In genomic region chr6:28943557-28944411, GRCh38 we compare ENCODE assay signal across 8 cellular contexts. TPM values are rescaled to one million over a fixed set of nuclear protein-coding genes. Genes with fewer than 3 reads are reported as not detected.
DNase-seq lines count a peak whose midpoint lies in the region; ATAC-seq, FAIRE-seq and TF ChIP-seq lines count a peak whose summit lies in the region.

No MANE protein-coding gene starts in this region.

- H3K9me3 ChIP-seq in Loucy (ENCODE audit: insufficient read depth, low read depth, low read length) (no peaks in the 10 kb centered on the region), right cardiac atrium (ENCODE audit: control insufficient read depth, low read length) (no peaks in the 10 kb centered on the region), prostate gland (no peaks in the 10 kb centered on the region), aorta (ENCODE audit: control insufficient read depth, low read length) (no peaks in the 10 kb centered on the region)

- H3K27ac ChIP-seq in angular gyrus (ENCODE audit: low read depth, low read length) (peak overlapping the region; percentile 53), right cardiac atrium (ENCODE audit: low read length) (peak overlapping the region; percentile 49), prostate gland (peak overlapping the region; percentile 68 to 77), aorta (ENCODE audit: low read depth in 1 of 2, low read length in 2 of 2) (peak overlapping the region; percentile 8 to 84)

- no peaks in the 10 kb centered on the region for H3K79me2 ChIP-seq in Loucy (ENCODE audit: insufficient read depth, low read length)

- TF ChIP-seq POLR2A in prostate gland (IDR thresholded peaks at IDR 0.05) (no peak), H54 (IDR thresholded peaks at IDR 0.05; ENCODE audit: low read depth, low read length) (no peak)

- no peak for FAIRE-seq in H54 (lab: Jason Lieb, UNC)

- H3K4me3 ChIP-seq in Loucy (ENCODE audit: low read length, poor library complexity, severe bottlenecking) (peak overlapping the region; percentile 85), right cardiac atrium (ENCODE audit: low read length) (peak overlapping the region; percentile 96), prostate gland (peak overlapping the region; percentile 33 to 34), aorta (ENCODE audit: low read length in 2 of 2) (peak overlapping the region; percentile 61 to 96)

- H3K27me3 ChIP-seq in Loucy (ENCODE audit: insufficient read depth, low read length, poor library complexity, severe bottlenecking) = no peaks in the 10 kb centered on the region
- no peaks in the 10 kb centered on the region for H3K27me3 ChIP-seq in right cardiac atrium (ENCODE audit: control insufficient read depth, insufficient read depth)
- H3K27me3 ChIP-seq in prostate gland (replicated peaks; ENCODE audit: insufficient read depth) = no peaks in the 10 kb centered on the region
- H3K27me3 ChIP-seq in aorta (ENCODE audit: control insufficient read depth in 1 of 2, insufficient read depth in 2 of 2, low read length in 1 of 2) = no peaks in the 10 kb centered on the region

- H3K4me2 ChIP-seq in Loucy (ENCODE audit: low read depth, low read length, poor library complexity, severe bottlenecking) = peak overlapping the region; percentile 73

- H4K20me1 ChIP-seq in Loucy (ENCODE audit: insufficient read depth, low read length, poor library complexity, severe bottlenecking) = no peaks in the 10 kb centered on the region

- H3K36me3 ChIP-seq in Loucy (ENCODE audit: insufficient read depth, low read length) = no peaks in the 10 kb centered on the region
- H3K36me3 ChIP-seq in prostate gland = no peaks in the 10 kb centered on the region
- no peaks in the 10 kb centered on the region for H3K36me3 ChIP-seq in aorta (ENCODE audit: control insufficient read depth in 1 of 2, insufficient read depth in 2 of 2, low read length in 1 of 2)

- intact Hi-C loops in right cardiac atrium (cut with DNase I) (loop anchor here (2.0 to 10.0 kb wide), 4 partner anchors 37 to 106 kb away; no protein-coding TSS in a partner anchor), prostate gland (cut with DNase I) (loop anchor here (2.0 to 5.0 kb wide), 3 partner anchors 37 to 106 kb away; no protein-coding TSS in a partner anchor), aorta (cut with DNase I) (loop anchor here (2.0 to 5.0 kb wide), 3 partner anchors 61 to 81 kb away; no protein-coding TSS in a partner anchor)

- ATAC-seq in right cardiac atrium = peak; percentile 66 to 76
- ATAC-seq in aorta (ENCODE audit: low FRiP score) = peak; percentile 84

- DNase-seq in DMS53 (lab: John Stamatoyannopoulos, UW) (peak; percentile 91), SKM-1 treated with dmso at 0.1 percent for 144 hours (lab: John Stamatoyannopoulos, UW; ENCODE audit: unreplicated experiment) (peak; percentile 68), right cardiac atrium (peak; percentile 80 to 88 (median 87)), prostate gland (ENCODE audit: low spot score) (no peak), aorta (peak; percentile 85 to 91), H54 (ENCODE audit: insufficient read length, low spot score) (no peak)

- no peaks in the 10 kb centered on the region for H3K9me2 ChIP-seq in Loucy (replicated peaks; ENCODE audit: low read depth, low read length)

- TF ChIP-seq CTCF in Loucy (conservative IDR thresholded peaks at IDR 0.05; ENCODE audit: low read length) (no peak), prostate gland (IDR thresholded peaks at IDR 0.05) (no peak)

- WGBS in right cardiac atrium = 4% methylated on average over 33 of the region's 33 CpGs
- 8% methylated on average over 33 of the region's 33 CpGs for WGBS in prostate gland
- 2% methylated on average over 32 to 33 of the region's 33 CpGs for WGBS in aorta, 2 donors

- H2AFZ ChIP-seq in Loucy (ENCODE audit: low read length) = peak overlapping the region; percentile 94

- H3K4me1 ChIP-seq in Loucy (ENCODE audit: insufficient read depth, low read length, poor library complexity, severe bottlenecking) = peaks cover 5% of the 10 kb centered on the region
- H3K4me1 ChIP-seq in right cardiac atrium (ENCODE audit: control insufficient read depth, insufficient read depth, low read length) = no peaks in the 10 kb centered on the region
- H3K4me1 ChIP-seq in prostate gland (replicated peaks) = no peaks in the 10 kb centered on the region
- H3K4me1 ChIP-seq in aorta (ENCODE audit: control insufficient read depth in 1 of 2, insufficient read depth in 2 of 2, low read length in 2 of 2) = no peaks in the 10 kb centered on the region

- H3F3A ChIP-seq in Loucy (ENCODE audit: low read depth) = no peaks in the 10 kb centered on the region

- H3K9ac ChIP-seq in Loucy (ENCODE audit: low read depth, low read length, poor library complexity, severe bottlenecking) = peak overlapping the region; percentile 82

RNA-seq across cellular contexts. Expression of gene TRIM27, which starts 20.0 kb away (rescaled TPM):
- total RNA-seq in right cardiac atrium (10 to 100 TPM; 17.9 to 23.1 (median 22.0) TPM), prostate gland (10 to 100 TPM; 79.2 to 85.7 TPM), aorta (10 to 100 TPM; 42.0 to 56.0 TPM)
- polyA plus RNA-seq in right cardiac atrium (16.8 TPM), aorta (10 to 100 TPM; 19.3 to 38.8 TPM)

Comparison
In these comparisons a context has a peak if more than half of its experiments do, and no peak if none do; other contexts are left out.
1. DNase-seq: peak in DMS53 (single experiment), SKM-1 treated with dmso at 0.1 percent for 144 hours (single experiment), right cardiac atrium (3 of 3) and aorta (2 of 2); none in prostate gland (single experiment) and H54 (single experiment).
2. H3K4me3 ChIP-seq: peak in every context shown above with its lines; median percentile 96 in right cardiac atrium; 85 in Loucy; 78 in aorta; 34 in prostate gland.
3. Peak in every context shown above with its lines, with median percentiles within 50 percentile points of each other: H3K27ac ChIP-seq.